12 cellular contexts compared by ENCODE assay signal in the genomic region with DNA sequence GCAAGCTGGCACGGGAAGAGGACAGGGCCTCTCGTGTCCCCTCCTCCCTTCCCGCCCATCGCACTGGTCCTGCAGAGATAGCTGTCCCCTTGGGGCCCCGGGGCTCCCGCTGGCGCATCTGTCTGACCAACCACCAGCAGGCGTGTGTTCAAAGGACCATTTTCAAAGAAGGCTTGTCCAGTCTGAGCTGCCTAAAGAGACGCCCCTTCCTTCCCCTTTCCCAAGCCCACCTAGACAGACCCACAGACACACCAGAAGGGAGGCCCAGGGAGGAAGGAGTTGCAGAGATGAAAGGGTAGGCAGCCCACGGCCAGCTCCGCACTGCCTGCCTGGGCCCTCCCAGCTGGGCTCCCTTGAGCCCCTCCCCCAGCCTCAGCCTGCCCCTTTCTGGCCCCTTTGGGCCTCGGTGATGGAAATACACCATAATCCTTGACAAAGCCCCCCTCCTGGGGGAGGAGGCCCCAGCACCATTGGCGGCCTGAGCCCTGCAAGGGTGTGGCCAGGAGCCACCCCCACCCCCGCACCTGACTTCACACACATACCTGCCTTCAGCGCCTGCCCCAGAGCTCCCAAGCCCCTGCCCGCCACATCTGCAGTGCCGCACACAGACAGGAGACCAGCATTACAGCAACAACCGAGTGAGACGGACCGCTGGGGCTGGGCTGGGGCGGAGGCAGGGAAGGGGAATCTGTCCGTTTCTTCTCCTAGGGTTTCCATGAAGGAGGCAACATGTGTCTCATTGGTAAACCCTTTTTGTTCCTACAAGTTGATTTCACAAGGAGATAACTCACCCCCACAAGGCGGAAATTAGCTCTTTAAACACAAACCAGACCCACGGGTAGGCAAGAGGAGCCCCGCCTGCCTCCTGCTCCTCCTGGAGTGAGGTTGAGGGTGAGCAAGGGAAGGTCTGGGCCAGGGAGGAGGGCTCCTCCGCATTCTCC. TPM values are rescaled to one million over a fixed set of nuclear protein-coding genes. Genes with fewer than 3 reads are reported as not detected.
DNase-seq lines count a peak whose midpoint lies in the region; ATAC-seq, FAIRE-seq and TF ChIP-seq lines count a peak whose summit lies in the region.
"Had no signal": no experiment of that assay in that cellular context is flagged by ENCODE, and none has a peak within 500 bp of the region (broad histone marks: within the 10 kb centered on the region; RNA-seq: fewer than 3 reads in every experiment).

A gene with protein sequence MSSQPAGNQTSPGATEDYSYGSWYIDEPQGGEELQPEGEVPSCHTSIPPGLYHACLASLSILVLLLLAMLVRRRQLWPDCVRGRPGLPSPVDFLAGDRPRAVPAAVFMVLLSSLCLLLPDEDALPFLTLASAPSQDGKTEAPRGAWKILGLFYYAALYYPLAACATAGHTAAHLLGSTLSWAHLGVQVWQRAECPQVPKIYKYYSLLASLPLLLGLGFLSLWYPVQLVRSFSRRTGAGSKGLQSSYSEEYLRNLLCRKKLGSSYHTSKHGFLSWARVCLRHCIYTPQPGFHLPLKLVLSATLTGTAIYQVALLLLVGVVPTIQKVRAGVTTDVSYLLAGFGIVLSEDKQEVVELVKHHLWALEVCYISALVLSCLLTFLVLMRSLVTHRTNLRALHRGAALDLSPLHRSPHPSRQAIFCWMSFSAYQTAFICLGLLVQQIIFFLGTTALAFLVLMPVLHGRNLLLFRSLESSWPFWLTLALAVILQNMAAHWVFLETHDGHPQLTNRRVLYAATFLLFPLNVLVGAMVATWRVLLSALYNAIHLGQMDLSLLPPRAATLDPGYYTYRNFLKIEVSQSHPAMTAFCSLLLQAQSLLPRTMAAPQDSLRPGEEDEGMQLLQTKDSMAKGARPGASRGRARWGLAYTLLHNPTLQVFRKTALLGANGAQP (minus strand): TSS at position 327 of the 941 bp plus-strand sequence. CDS start 520 bp downstream, outside the sequence.

- ATAC-seq in A549 (peak; percentile 82 to 83), SK-N-SH treated with all-trans-retinoic acid at 6 μM for 48 hours (peak; percentile 74), GM19397 (IDR thresholded peaks at IDR 0.05; ENCODE audit: unreplicated experiment) (no peak)

- CTCF ChIA-PET in A549 (lab: Yijun Ruan, JAX) = interaction anchor here (0.7 to 6.4 kb wide), 17 partner anchors 8 to 154 kb away, joined by 3 to 33 read pairs (median 3); no protein-coding TSS in a partner anchor

- no peak for FAIRE-seq in A549 (lab: Jason Lieb, UNC)
- FAIRE-seq: G401.6 had no signal

- H3K4me3 ChIP-seq in A549 = peak within 1 kb of the TSS; percentile 51
- peak within 1 kb of the TSS; percentile 36 for H3K4me3 ChIP-seq in HFF-Myc (replicated peaks; ENCODE audit: low read depth, low read length)
- peak within 1 kb of the TSS; percentile 17 for H3K4me3 ChIP-seq in iPS-11a (ENCODE audit: low read depth, low read length)

- H3K27ac ChIP-seq in A549 = peak within 1 kb of the TSS; percentile 90 to 97

- peak; percentile 5; the same call in 1 of the 2 replicates for TF ChIP-seq POLR2A in A549 (IDR thresholded peaks at IDR 0.05; ENCODE audit: low read length)

- POLR2A ChIA-PET in A549 (lab: Yijun Ruan, JAX) = interaction anchor here (0.6 to 1.6 kb wide), 11 partner anchors 10 to 67 kb away, joined by 3 to 7 read pairs (median 3); a partner anchor contains a TSS

- TF ChIP-seq CTCF in A549 (IDR thresholded peaks at IDR 0.05) = no peak
- TF ChIP-seq CTCF in HFF-Myc (IDR thresholded peaks at IDR 0.05; ENCODE audit: low read depth, low read length, missing control alignments) = peak; percentile 4

- H3K9me3 ChIP-seq in A549 = no peaks in the 10 kb centered on the region

- TF ChIP-seq RAD21 in A549 (conservative IDR thresholded peaks at IDR 0.05 in 1 of 2, IDR thresholded peaks at IDR 0.05 in 1 of 2) = peak; percentile 37 to 39; a peak in 4 of 5 replicates

- 3% methylated on average over 14 of the region's 26 CpGs for WGBS in A549 (ENCODE audit: missing lambda C conversion rate)

- peaks cover 64% of the 10 kb centered on the region for H3K4me1 ChIP-seq in A549

- DNase-seq in A549 (ENCODE audit: low read depth in 1 of 2, low spot score in 1 of 2) (peak; percentile 75 to 85), HFF-Myc (ENCODE audit: extremely low read depth, low read depth) (no peak), NCI-H446 treated with DMSO at 0.1 percent for 48 hours (lab: John Stamatoyannopoulos, UW) (no peak), NCI-H2081 (lab: John Stamatoyannopoulos, UW) (no peak)
- DNase-seq in stimulated activated CD4-positive, alpha-beta T cell treated with anti-CD3 and anti-CD28 coated beads, Interleukin-12 subunit alpha, Interleukin-12 subunit beta, amount 100 ng/mL, for 4 hours = no peak
- DNase-seq: activated T-cell treated with anti-CD3 and anti-CD28 coated beads for 4 hours, HCEC 1CT, NCI-H446 had no signal

- H3K4me2 ChIP-seq in A549 = peak within 1 kb of the TSS; percentile 95

- no peak for TF ChIP-seq EP300 in A549 (IDR thresholded peaks at IDR 0.05)

TF ChIP-seq in A549, 52 proteins besides CTCF, POLR2A, EP300 and RAD21:
- TF ChIP-seq, protein P1, sequence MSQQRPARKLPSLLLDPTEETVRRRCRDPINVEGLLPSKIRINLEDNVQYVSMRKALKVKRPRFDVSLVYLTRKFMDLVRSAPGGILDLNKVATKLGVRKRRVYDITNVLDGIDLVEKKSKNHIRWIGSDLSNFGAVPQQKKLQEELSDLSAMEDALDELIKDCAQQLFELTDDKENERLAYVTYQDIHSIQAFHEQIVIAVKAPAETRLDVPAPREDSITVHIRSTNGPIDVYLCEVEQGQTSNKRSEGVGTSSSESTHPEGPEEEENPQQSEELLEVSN (IDR thresholded peaks at IDR 0.05; ENCODE audit: borderline replicate concordance, low read depth) = peak; percentile 53
- TF ChIP-seq, protein P2, sequence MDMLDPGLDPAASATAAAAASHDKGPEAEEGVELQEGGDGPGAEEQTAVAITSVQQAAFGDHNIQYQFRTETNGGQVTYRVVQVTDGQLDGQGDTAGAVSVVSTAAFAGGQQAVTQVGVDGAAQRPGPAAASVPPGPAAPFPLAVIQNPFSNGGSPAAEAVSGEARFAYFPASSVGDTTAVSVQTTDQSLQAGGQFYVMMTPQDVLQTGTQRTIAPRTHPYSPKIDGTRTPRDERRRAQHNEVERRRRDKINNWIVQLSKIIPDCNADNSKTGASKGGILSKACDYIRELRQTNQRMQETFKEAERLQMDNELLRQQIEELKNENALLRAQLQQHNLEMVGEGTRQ (IDR thresholded peaks at IDR 0.05) = peak; percentile 13; the same call in 1 of the 2 replicates
- TF ChIP-seq JUN (IDR thresholded peaks at IDR 0.05) = peak in 1 of 2 experiments; percentile 59; a peak in 3 of 5 replicates
- no peak for TF ChIP-seq HDAC2 (IDR thresholded peaks at IDR 0.05)
- TF ChIP-seq, protein P3, sequence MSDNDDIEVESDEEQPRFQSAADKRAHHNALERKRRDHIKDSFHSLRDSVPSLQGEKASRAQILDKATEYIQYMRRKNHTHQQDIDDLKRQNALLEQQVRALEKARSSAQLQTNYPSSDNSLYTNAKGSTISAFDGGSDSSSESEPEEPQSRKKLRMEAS (IDR thresholded peaks at IDR 0.05) = peak; percentile 29; the same call in 1 of the 2 replicates
- TF ChIP-seq POLR2AphosphoS2 (conservative IDR thresholded peaks at IDR 0.05; ENCODE audit: low read length) = no peak

TF ChIP-seq in SK-N-SH treated with all-trans-retinoic acid at 6 μM for 48 hours, 23 proteins besides CTCF, POLR2A, EP300 and RAD21:
- peak; percentile 41 for TF ChIP-seq ZFP3 (CRISPR knock-in tag; IDR thresholded peaks at IDR 0.05)
- TF ChIP-seq, protein P4, sequence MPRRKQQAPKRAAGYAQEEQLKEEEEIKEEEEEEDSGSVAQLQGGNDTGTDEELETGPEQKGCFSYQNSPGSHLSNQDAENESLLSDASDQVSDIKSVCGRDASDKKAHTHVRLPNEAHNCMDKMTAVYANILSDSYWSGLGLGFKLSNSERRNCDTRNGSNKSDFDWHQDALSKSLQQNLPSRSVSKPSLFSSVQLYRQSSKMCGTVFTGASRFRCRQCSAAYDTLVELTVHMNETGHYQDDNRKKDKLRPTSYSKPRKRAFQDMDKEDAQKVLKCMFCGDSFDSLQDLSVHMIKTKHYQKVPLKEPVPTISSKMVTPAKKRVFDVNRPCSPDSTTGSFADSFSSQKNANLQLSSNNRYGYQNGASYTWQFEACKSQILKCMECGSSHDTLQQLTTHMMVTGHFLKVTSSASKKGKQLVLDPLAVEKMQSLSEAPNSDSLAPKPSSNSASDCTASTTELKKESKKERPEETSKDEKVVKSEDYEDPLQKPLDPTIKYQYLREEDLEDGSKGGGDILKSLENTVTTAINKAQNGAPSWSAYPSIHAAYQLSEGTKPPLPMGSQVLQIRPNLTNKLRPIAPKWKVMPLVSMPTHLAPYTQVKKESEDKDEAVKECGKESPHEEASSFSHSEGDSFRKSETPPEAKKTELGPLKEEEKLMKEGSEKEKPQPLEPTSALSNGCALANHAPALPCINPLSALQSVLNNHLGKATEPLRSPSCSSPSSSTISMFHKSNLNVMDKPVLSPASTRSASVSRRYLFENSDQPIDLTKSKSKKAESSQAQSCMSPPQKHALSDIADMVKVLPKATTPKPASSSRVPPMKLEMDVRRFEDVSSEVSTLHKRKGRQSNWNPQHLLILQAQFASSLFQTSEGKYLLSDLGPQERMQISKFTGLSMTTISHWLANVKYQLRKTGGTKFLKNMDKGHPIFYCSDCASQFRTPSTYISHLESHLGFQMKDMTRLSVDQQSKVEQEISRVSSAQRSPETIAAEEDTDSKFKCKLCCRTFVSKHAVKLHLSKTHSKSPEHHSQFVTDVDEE (CRISPR knock-in tag; IDR thresholded peaks at IDR 0.05) = no peak

RNA-seq across cellular contexts. Expression of the gene that starts here (rescaled TPM):
- 35.0 and 49.8 TPM in 2 replicates for polyA plus RNA-seq in A549 (2011; rRNA removed)
- polyA plus RNA-seq in A549 (2012; cell fraction: cytosol; rRNA removed) = 31.3 and 39.8 TPM in 2 replicates
- polyA plus RNA-seq in A549 (2012; cell fraction: nucleus; rRNA removed) = 165 and 201 TPM in 2 replicates
- 60.6 to 76.4 TPM (median 70.2 TPM) in 3 replicates for polyA plus RNA-seq in A549 (2017; fragmentation: RNase III; extraction: RNeasy Plus Mini Kit Qiagen cat#74134 plus additional on column Dnase treatment)
- polyA minus RNA-seq in A549 (2011; rRNA and poly(A)+ RNA removed) = 63.6 and 65.0 TPM in 2 replicates

Comparison
In these comparisons a context has a peak if more than half of its experiments do, and no peak if none do; other contexts are left out.
1. DNase-seq: peak in A549 (2 of 2); none in HFF-Myc (single experiment), stimulated activated CD4-positive, alpha-beta T cell treated with anti-CD3 and anti-CD28 coated beads, Interleukin-12 subunit alpha, Interleukin-12 subunit beta, amount 100 ng/mL, for 4 hours (single experiment), NCI-H446 treated with DMSO at 0.1 percent for 48 hours (single experiment) and NCI-H2081 (0 of 2).
2. Peak in every context shown above with its lines, with median percentiles within 50 percentile points of each other: H3K4me3 ChIP-seq.